Comparison of ENCODE assay signal across 8 cellular contexts in the genomic region with DNA sequence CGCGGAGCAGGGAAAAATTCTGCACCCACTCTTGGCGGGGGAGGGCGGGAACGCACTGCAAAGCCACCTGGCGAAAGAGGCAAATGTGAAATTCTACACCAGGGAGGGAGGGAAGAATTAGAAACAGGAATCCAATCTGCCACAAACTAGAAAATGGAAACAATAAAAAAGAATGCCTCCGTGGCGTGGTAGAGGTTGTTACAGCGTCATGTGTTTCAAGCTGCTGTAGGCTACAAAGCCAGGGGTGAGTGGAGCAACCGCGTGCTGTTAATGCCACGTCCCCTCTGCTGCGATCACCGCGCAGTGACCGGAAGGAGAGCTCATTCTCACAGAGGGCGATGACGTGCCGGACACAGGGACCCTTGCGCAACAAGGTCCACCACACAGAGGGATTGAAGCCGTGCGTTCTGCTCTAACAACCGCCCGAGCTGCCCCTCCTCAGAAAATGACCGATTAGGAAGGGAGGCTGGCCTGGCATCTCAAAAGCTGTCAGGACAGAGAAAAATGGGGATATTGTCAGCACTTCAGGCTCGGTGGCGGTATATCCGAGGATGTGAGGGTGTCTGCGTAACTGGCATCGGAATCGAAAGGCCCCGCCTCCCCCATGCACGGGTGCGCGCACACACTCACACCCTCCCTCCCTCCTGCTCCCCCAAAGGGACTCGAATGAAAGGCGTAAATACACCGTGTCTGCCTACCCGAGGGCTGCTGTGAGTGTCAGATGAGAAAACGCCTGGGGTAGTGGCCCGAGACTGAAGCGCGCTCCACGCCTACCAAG.
DNase-seq lines count a peak whose midpoint lies in the region; ATAC-seq and TF ChIP-seq lines count a peak whose summit lies in the region.

No MANE protein-coding gene starts in this region.

- no peaks in the 10 kb centered on the region for H3K9me3 Mint-ChIP-seq in chondrocyte (ENCODE audit: low read depth)

- peaks cover 67% of the 10 kb centered on the region for H3K27me3 Mint-ChIP-seq in chondrocyte (ENCODE audit: low read depth)

- H3K4me3 ChIP-seq in AG10803 (ENCODE audit: low read length) (peak overlapping the region; percentile 69), NB4 (ENCODE audit: low read depth, low read length) (peak overlapping the region; percentile 13)

- no peaks in the 10 kb centered on the region for H3K36me3 Mint-ChIP-seq in chondrocyte (ENCODE audit: low read depth)

- H3K27ac ChIP-seq in layer of hippocampus (ENCODE audit: low read depth, low read length): peak overlapping the region; percentile 71

- ATAC-seq in GM21528 (IDR thresholded peaks at IDR 0.05; ENCODE audit: low FRiP score, unreplicated experiment): no peak

- no peak for TF ChIP-seq CTCF in AG10803 (conservative IDR thresholded peaks at IDR 0.05; ENCODE audit: low read length)
- TF ChIP-seq CTCF in NB4 (IDR thresholded peaks at IDR 0.05; ENCODE audit: low read depth, low read length): no peak
- no peak for TF ChIP-seq CTCF in chondrocyte (IDR thresholded peaks at IDR 0.05)

- no peaks in the 10 kb centered on the region for H3K27me3 ChIP-seq in layer of hippocampus (ENCODE audit: control insufficient read depth, insufficient read depth, low read length)

- DNase-seq in AG10803 (ENCODE audit: low read depth) (peak; percentile 77), NB4 (ENCODE audit: low read depth) (peak; percentile 49), chondrocyte (ENCODE audit: low spot score) (peak; percentile 63), NCI-H1048 (lab: John Stamatoyannopoulos, UW) (no peak)
- peak; percentile 69 for DNase-seq in activated CD4-positive, alpha-beta T cell treated with anti-CD3 and anti-CD28 coated beads for 48 hours
- peak in 2 of 3 donors; percentile 35 to 49 for DNase-seq in stimulated activated CD4-positive, alpha-beta T cell treated with anti-CD3 and anti-CD28 coated beads, Interleukin-12 subunit alpha, Interleukin-12 subunit beta, amount 100 ng/mL, for 48 hours (ENCODE audit: low read depth in 2 of 3, low spot score in 1 of 3)

- peak overlapping the region; percentile 85 for H3K27ac Mint-ChIP-seq in chondrocyte (ENCODE audit: unreplicated experiment)

- H3K4me3 Mint-ChIP-seq in chondrocyte (ENCODE audit: unreplicated experiment): peak overlapping the region; percentile 69

- no peak for TF ChIP-seq POLR2A in NB4 (IDR thresholded peaks at IDR 0.05; ENCODE audit: extremely low read depth, insufficient read length)

- peaks cover 16% of the 10 kb centered on the region for H3K4me1 Mint-ChIP-seq in chondrocyte (ENCODE audit: low read depth)
